ENCODE assay signal across 1 cellular context in the genomic region with DNA sequence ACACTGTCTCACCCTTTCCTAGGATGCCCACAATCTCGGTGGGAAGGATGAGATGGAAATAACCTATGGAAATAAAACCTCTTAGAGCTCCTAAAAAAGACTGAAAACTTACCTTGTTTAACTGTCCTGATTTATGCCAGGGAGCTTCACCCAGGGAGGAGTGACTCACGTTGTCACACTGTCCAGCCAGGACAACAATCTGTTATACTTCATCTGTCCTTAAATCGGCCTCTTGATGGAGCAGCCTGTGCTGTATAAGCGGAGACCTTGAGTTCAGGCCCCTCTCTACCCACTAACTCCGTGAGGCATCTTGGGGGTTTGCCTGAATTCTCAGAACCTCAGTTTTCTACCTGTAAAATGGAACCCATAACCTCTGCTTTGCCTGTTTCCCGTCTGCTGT.
TF ChIP-seq lines count a peak whose summit lies in the region.

No MANE protein-coding gene starts in this region.

TF ChIP-seq in IMR-90, 13 proteins besides CTCF, POLR2A, EP300 and RAD21 (continued from another document):
- TF ChIP-seq, protein P1, sequence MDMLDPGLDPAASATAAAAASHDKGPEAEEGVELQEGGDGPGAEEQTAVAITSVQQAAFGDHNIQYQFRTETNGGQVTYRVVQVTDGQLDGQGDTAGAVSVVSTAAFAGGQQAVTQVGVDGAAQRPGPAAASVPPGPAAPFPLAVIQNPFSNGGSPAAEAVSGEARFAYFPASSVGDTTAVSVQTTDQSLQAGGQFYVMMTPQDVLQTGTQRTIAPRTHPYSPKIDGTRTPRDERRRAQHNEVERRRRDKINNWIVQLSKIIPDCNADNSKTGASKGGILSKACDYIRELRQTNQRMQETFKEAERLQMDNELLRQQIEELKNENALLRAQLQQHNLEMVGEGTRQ (IDR thresholded peaks at IDR 0.05; ENCODE audit: low read depth, low read length), result no peak
- no peak for TF ChIP-seq CEBPB (IDR thresholded peaks at IDR 0.05; ENCODE audit: low read depth, low read length)
- no peak for TF ChIP-seq CHD1 (IDR thresholded peaks at IDR 0.05; ENCODE audit: low read depth, low read length)
- TF ChIP-seq NFE2L2 (IDR thresholded peaks at IDR 0.05; ENCODE audit: low read depth, low read length), result no peak
- no peak for TF ChIP-seq BHLHE40 (IDR thresholded peaks at IDR 0.05; ENCODE audit: low read depth, low read length)
- no peak for TF ChIP-seq SMC3 (IDR thresholded peaks at IDR 0.05; ENCODE audit: low read depth, low read length)
- no peak for TF ChIP-seq ELK1 (IDR thresholded peaks at IDR 0.05; ENCODE audit: borderline replicate concordance, low read depth, low read length)
- TF ChIP-seq RFX5 (IDR thresholded peaks at IDR 0.05; ENCODE audit: low read depth, low read length), result no peak
- no peak for TF ChIP-seq RCOR1 (IDR thresholded peaks at IDR 0.05; ENCODE audit: insufficient replicate concordance, low read length)
